Comparison of ENCODE assay signal across 8 cellular contexts in the genomic region with DNA sequence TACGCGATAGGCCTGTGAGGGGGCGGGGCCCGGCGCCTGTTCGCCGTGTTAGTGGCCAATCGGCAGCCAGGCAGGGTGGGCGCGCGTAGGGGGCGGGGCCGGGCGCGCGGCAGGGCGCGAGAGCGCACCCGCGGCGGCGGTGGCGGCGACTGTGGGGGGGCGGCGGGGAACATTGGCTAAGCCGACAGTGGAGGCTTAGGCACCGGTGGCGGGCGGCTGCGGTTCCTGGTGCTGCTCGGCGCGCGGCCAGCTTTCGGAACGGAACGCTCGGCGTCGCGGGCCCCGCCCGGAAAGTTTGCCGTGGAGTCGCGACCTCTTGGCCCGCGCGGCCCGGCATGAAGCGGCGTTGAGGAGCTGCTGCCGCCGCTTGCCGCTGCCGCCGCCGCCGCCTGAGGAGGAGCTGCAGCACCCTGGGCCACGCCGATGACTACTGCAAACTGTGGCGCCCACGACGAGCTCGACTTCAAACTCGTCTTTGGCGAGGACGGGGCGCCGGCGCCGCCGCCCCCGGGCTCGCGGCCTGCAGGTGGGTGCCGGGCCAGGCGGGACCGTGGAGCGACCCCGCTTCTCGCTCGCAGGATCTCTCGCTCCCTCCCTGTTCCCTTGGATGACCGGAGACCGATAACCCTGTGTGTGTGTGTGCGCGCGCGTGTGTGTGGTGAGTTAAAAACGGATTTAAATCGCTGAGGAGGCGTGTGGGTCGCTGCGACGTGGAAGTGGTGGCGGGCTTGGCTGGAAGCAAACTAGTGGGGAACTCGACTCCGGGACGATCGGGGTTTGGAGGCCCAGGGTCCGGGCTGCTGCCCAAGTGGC. TPM values are rescaled to one million over a fixed set of nuclear protein-coding genes. Genes with fewer than 3 reads are reported as not detected.
DNase-seq lines count a peak whose midpoint lies in the region; ATAC-seq and TF ChIP-seq lines count a peak whose summit lies in the region.

A gene (plus strand): TSS at position 112 of the 813 bp plus-strand sequence. CDS start 312 bp downstream, at position 424.

- ATAC-seq in GM18520 (IDR thresholded peaks at IDR 0.05; ENCODE audit: unreplicated experiment) (peak; percentile 34), HG03045 (IDR thresholded peaks at IDR 0.05; ENCODE audit: unreplicated experiment) (peak; percentile 64), left colon (peak; percentile 83)

- H3K4me1 ChIP-seq in A673 (ENCODE audit: insufficient read depth, low read length, poor library complexity, severe bottlenecking) = peaks cover 17% of the 10 kb centered on the region

- H3K9me3 ChIP-seq in A673 (ENCODE audit: low read depth, low read length, poor library complexity, severe bottlenecking) = no peaks in the 10 kb centered on the region

- no TSS peak for BruUV-seq in A673 (replicated peaks; lab: Mats Ljungman, UMichigan)

- H3K27ac ChIP-seq in A673 (ENCODE audit: low read depth, low read length, poor library complexity, severe bottlenecking) = peak within 1 kb of the TSS; percentile 91
- peak within 1 kb of the TSS; percentile 100 for H3K27ac ChIP-seq in cingulate gyrus (ENCODE audit: low read depth, low read length)

- no peaks in the 10 kb centered on the region for H3K27me3 ChIP-seq in A673 (replicated peaks; ENCODE audit: insufficient read depth, low read depth, low read length, poor library complexity)

- H3K4me3 ChIP-seq in A673 (ENCODE audit: low read depth, low read length, poor library complexity, severe bottlenecking) = peak within 1 kb of the TSS; percentile 88

- no peaks in the 10 kb centered on the region for H3K36me3 ChIP-seq in A673 (ENCODE audit: insufficient read depth, low read length, poor library complexity, severe bottlenecking)

- POLR2A ChIA-PET in A673 (lab: Charles Lee; ENCODE audit: low non-redundant PET) = interaction anchor here (0.5 to 1.0 kb wide), 4 partner anchors 43 to 425 kb away, joined by 3 to 4 read pairs (median 3); a partner anchor contains a TSS

- TF ChIP-seq CTCF in A673 (conservative IDR thresholded peaks at IDR 0.05; ENCODE audit: low read depth, low read length) = no peak

- DNase-seq in A673 (ENCODE audit: low spot score) (peak; percentile 98), NCI-H226 (peak; percentile 88), left colon (peak; percentile 99)
- peak; percentile 98 to 99 for DNase-seq in activated CD4-positive, alpha-beta T cell treated with anti-CD3 and anti-CD28 coated beads for 4 hours
- peak; percentile 98 to 99 for DNase-seq in stimulated activated CD4-positive, alpha-beta T cell treated with anti-CD3 and anti-CD28 coated beads, Interleukin-1b, Interleukin-23, amount 100 ng/mL, for 4 hours (ENCODE audit: low read depth in 2 of 2)

- CTCF ChIA-PET in A673 (lab: Charles Lee) = interaction anchor here (0.7 to 2.5 kb wide), 5 partner anchors 9 to 1254 kb away, joined by 3 to 11 read pairs (median 4); a partner anchor contains a TSS

- intact Hi-C loops in A673 (cut with micrococcal nuclease; ENCODE audit: unreplicated experiment) (no loop called here), left colon (cut with DNase I, micrococcal nuclease) (loop anchor here in 1 of 2 donors (5.0 kb wide), 1 partner anchor 142 kb away; no protein-coding TSS in a partner anchor)

RNA-seq across cellular contexts. Expression of the gene that starts here (rescaled TPM):
- total RNA-seq in A673 (2021) = 53.7 and 56.0 TPM in 2 replicates
- total RNA-seq in left colon = 10 to 100 TPM; 24.6 to 24.9 TPM

Comparison
In these comparisons a context has a peak if more than half of its experiments do, and no peak if none do; other contexts are left out.
1. Peak in every context shown above with its lines: DNase-seq, ATAC-seq, H3K4me3 ChIP-seq and H3K27ac ChIP-seq.